In the genomic region with DNA sequence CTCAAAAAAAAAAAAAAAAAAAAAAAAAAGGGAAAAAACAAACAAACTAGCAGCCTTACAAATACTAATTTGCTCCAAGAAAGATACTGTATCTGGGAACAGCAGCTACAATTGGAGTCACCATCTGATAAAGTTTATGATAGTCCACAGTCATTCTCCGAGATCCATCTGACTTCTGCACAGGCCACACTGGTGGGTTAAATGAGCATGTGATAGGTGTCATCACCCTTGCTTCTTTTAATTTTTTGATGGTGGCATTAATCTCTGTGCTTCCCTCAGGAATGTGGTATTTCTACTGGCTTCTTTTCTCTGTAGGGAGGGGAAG, we compare ENCODE assay signal across 11 cellular contexts. TPM values are rescaled to one million over a fixed set of nuclear protein-coding genes. Genes with fewer than 3 reads are reported as not detected.
"Had no signal": no experiment of that assay in that cellular context is flagged by ENCODE, and none has a peak within 500 bp of the region (broad histone marks: within the 10 kb centered on the region; RNA-seq: fewer than 3 reads in every experiment).

No MANE protein-coding gene starts in this region.

- H3K27me3 Mint-ChIP-seq: activated CD4-positive, alpha-beta T cell treated with anti-CD3 and anti-CD28 coated beads, Interleukin-2, amount 10 ng/mL, durations not matched to agents 24 days and 14 days; naive thymus-derived CD8-positive, alpha-beta T cell; T-cell had no signal

- H3K27ac ChIP-seq: suprapubic skin, WERI-Rb-1 had no signal

- H3K9me3 Mint-ChIP-seq: activated CD4-positive, alpha-beta T cell treated with anti-CD3 and anti-CD28 coated beads, Interleukin-2, amount 10 ng/mL, durations not matched to agents 24 days and 14 days; activated naive CD4-positive, alpha-beta T cell treated with anti-CD3 and anti-CD28 coated beads, Interleukin-2, amount 50 U/mL, for 72 hours; immature natural killer cell; naive thymus-derived CD8-positive, alpha-beta T cell; T-cell had no signal

- H3K27me3 ChIP-seq: esophagus squamous epithelium, right atrium auricular region, suprapubic skin, upper lobe of right lung had no signal

- H3K36me3 Mint-ChIP-seq: activated naive CD4-positive, alpha-beta T cell treated with anti-CD3 and anti-CD28 coated beads, Interleukin-2, amount 50 U/mL, for 72 hours; naive thymus-derived CD8-positive, alpha-beta T cell; T-cell had no signal

- H3K4me3 ChIP-seq: lung had no signal

- H3K36me3 ChIP-seq: esophagus squamous epithelium, right atrium auricular region, suprapubic skin, upper lobe of right lung, WERI-Rb-1 had no signal

- DNase-seq: upper lobe of right lung had no signal

- H3K9me3 ChIP-seq: esophagus squamous epithelium, right atrium auricular region, suprapubic skin, upper lobe of right lung had no signal

RNA-seq across cellular contexts. Expression of a gene that starts 52.1 kb away (rescaled TPM):
- polyA plus RNA-seq: immature natural killer cell had no signal
